ENCODE assay signal across 1 cellular context in genomic region chr22:42444060-42444904, GRCh38.
A peak's percentile ranks its signal among the peaks of the same experiment; 100 is the strongest.
TF ChIP-seq lines count a peak whose summit lies in the region.

No MANE protein-coding gene starts in this region.

TF ChIP-seq in SK-N-SH, 30 proteins besides CTCF, POLR2A, EP300 and RAD21 (continued from another document):
- TF ChIP-seq IRF3 (IDR thresholded peaks at IDR 0.05; ENCODE audit: low read depth, low read length) (no peak), RCOR1 (IDR thresholded peaks at IDR 0.05; ENCODE audit: low read length) (no peak), MXI1 (IDR thresholded peaks at IDR 0.05; ENCODE audit: low read depth, low read length) (no peak), TCF12 (IDR thresholded peaks at IDR 0.05) (peak; percentile 80), ZBTB33 (IDR thresholded peaks at IDR 0.05; ENCODE audit: borderline replicate concordance, low read depth) (no peak), FOXM1 (IDR thresholded peaks at IDR 0.05; ENCODE audit: low read depth) (no peak), MAX (IDR thresholded peaks at IDR 0.05; ENCODE audit: low read depth) (peak; percentile 43; the same call in 1 of the 2 replicates), CHD2 (IDR thresholded peaks at IDR 0.05; ENCODE audit: low read length, partially characterized antibody) (no peak), FOXJ3 (CRISPR knock-in tag; IDR thresholded peaks at IDR 0.05) (no peak), SIN3A (IDR thresholded peaks at IDR 0.05; ENCODE audit: borderline replicate concordance, low read depth, low read length) (no peak), GATA2 (CRISPR knock-in tag; IDR thresholded peaks at IDR 0.05) (no peak), USF2 (IDR thresholded peaks at IDR 0.05; ENCODE audit: borderline replicate concordance, low read depth, low read length) (no peak), NRF1 (IDR thresholded peaks at IDR 0.05; ENCODE audit: low read depth, low read length) (no peak), FOSL2 (IDR thresholded peaks at IDR 0.05; ENCODE audit: borderline replicate concordance, low read depth) (peak; percentile 15; the same call in 1 of the 2 replicates), NFIC (IDR thresholded peaks at IDR 0.05; ENCODE audit: borderline replicate concordance) (no peak), PBX3 (IDR thresholded peaks at IDR 0.05) (peak; percentile 87), TEAD4 (IDR thresholded peaks at IDR 0.05; ENCODE audit: borderline replicate concordance, insufficient read depth) (no peak), RXRA (IDR thresholded peaks at IDR 0.05; ENCODE audit: borderline replicate concordance, low read depth) (no peak), GABPA (IDR thresholded peaks at IDR 0.05; ENCODE audit: low read depth) (no peak), SMC3 (IDR thresholded peaks at IDR 0.05; ENCODE audit: low read depth, low read length) (peak; percentile 39; the same call in 1 of the 2 replicates), RFX5 (IDR thresholded peaks at IDR 0.05; ENCODE audit: low read length) (no peak), POLR2AphosphoS5 (IDR thresholded peaks at IDR 0.05; ENCODE audit: low read depth, low read length) (0 out of 2 replicates have a peak, but pooled peaks have one; percentile 16), USF1 (IDR thresholded peaks at IDR 0.05; ENCODE audit: borderline replicate concordance, low read depth) (no peak)
